ENCODE assay signal across 9 cellular contexts in the genomic region with DNA sequence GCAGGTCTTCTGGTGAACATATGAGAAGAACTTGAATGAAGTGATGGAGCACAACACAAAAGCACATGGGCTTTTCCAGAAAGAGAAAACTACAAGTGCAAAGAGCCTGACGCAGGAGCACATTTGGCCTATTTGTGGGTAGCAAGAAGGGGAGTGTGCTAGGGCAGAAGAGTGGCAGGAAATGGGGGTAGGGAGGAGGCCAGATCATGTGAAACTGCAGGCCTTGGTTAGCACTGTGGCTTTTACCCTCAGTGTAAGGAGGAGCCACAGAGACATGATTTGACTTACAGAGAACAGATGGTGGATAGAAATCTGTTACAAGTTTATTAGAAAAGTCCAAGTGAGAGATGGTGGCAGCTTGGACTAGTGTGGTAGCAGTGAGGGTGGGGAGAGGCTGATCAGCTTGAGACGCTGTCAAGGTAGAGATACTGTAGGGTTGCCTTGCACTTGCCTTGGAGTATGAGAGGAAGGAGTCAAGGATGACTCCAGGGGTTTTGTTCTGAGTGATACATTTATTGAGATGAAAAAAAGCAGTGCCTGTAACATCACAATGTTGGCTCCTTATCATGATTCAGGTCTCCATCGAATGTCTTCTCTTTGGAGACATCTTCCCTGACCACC.
DNase-seq lines count a peak whose midpoint lies in the region; ATAC-seq and TF ChIP-seq lines count a peak whose summit lies in the region.
"Had no signal": no experiment of that assay in that cellular context is flagged by ENCODE, and none has a peak within 500 bp of the region (broad histone marks: within the 10 kb centered on the region; RNA-seq: fewer than 3 reads in every experiment).

No MANE protein-coding gene starts in this region.

- peaks cover 19% of the 10 kb centered on the region for H3K9me3 Mint-ChIP-seq in HFFc6

- H3K27ac Mint-ChIP-seq in HFFc6, result no peak overlapping the region
- H3K27ac Mint-ChIP-seq: IgD-negative memory B cell had no signal

- H3K4me3 Mint-ChIP-seq in HFFc6, result no peak overlapping the region

- peak; percentile 14 for DNase-seq in activated CD8-positive, alpha-beta memory T cell treated with anti-CD3 and anti-CD28 coated beads, Interleukin-2, amount 50 U/mL, for 1 hour (ENCODE audit: extremely low read depth)
- DNase-seq in stimulated activated CD4-positive, alpha-beta T cell treated with anti-CD3 and anti-CD28 coated beads, Interleukin-4, amount 100 ng/mL, for 24 hours, result peak; percentile 44
- DNase-seq in islet precursor cell, result no peak
- DNase-seq in HFFc6, result no peak
- DNase-seq in NCI-H2081 treated with DMSO at 0.1 percent for 48 hours (lab: John Stamatoyannopoulos, UW), result no peak
- DNase-seq in SW 1271 (lab: John Stamatoyannopoulos, UW), result no peak

- H3K27me3 Mint-ChIP-seq in HFFc6 (ENCODE audit: insufficient read depth), result peaks cover 2% of the 10 kb centered on the region; the same call in 1 of the 2 replicates
- H3K27me3 Mint-ChIP-seq: IgD-negative memory B cell had no signal

- H3K4me1 Mint-ChIP-seq in HFFc6 (ENCODE audit: low read depth), result no peaks in the 10 kb centered on the region
- H3K4me1 Mint-ChIP-seq: IgD-negative memory B cell had no signal

- no peak for TF ChIP-seq CTCF in HFFc6 (IDR thresholded peaks at IDR 0.05)

- peak; percentile 99 for ATAC-seq in GM19395 (IDR thresholded peaks at IDR 0.05; ENCODE audit: unreplicated experiment)
- ATAC-seq in HG03139 (IDR thresholded peaks at IDR 0.05; ENCODE audit: unreplicated experiment), result peak; percentile 100

- peaks cover 4% of the 10 kb centered on the region; the same call in 1 of the 2 replicates for H3K36me3 Mint-ChIP-seq in HFFc6 (ENCODE audit: low read depth)

Comparison
In these comparisons a context has a peak if more than half of its experiments do, and no peak if none do; other contexts are left out.
1. DNase-seq: peak in activated CD8-positive, alpha-beta memory T cell treated with anti-CD3 and anti-CD28 coated beads, Interleukin-2, amount 50 U/mL, for 1 hour (single experiment) and stimulated activated CD4-positive, alpha-beta T cell treated with anti-CD3 and anti-CD28 coated beads, Interleukin-4, amount 100 ng/mL, for 24 hours (single experiment); none in islet precursor cell (single experiment), HFFc6 (single experiment), NCI-H2081 treated with DMSO at 0.1 percent for 48 hours (single experiment) and SW 1271 (0 of 2).